Comparison of ENCODE assay signal across 8 cellular contexts in genomic region chr1:146036990-146037646, GRCh38. TPM values are rescaled to one million over a fixed set of nuclear protein-coding genes. Genes with fewer than 3 reads are reported as not detected.
DNase-seq lines count a peak whose midpoint lies in the region; ATAC-seq and TF ChIP-seq lines count a peak whose summit lies in the region.

No MANE protein-coding gene starts in this region.

- peaks cover 41% of the 10 kb centered on the region for H3K4me1 Mint-ChIP-seq in activated T-helper 2 cell treated with anti-CD3 and anti-CD28 coated beads, Interferon-gamma antibody, Interleukin-2, Interleukin-4, amounts not matched to agents 10 μg/mL and 5 μg/mL and 100 μg/mL, durations not matched to agents 14 hours and 24 hours and 36 hours (ENCODE audit: low read depth)

- H3K36me3 Mint-ChIP-seq in activated T-helper 2 cell treated with anti-CD3 and anti-CD28 coated beads, Interferon-gamma antibody, Interleukin-2, Interleukin-4, amounts not matched to agents 10 μg/mL and 5 μg/mL and 100 μg/mL, durations not matched to agents 14 hours and 24 hours and 36 hours (ENCODE audit: low read depth): no peaks in the 10 kb centered on the region

- peak overlapping the region; percentile 97 for H3K4me3 Mint-ChIP-seq in activated T-helper 2 cell treated with anti-CD3 and anti-CD28 coated beads, Interferon-gamma antibody, Interleukin-2, Interleukin-4, amounts not matched to agents 10 μg/mL and 5 μg/mL and 100 μg/mL, durations not matched to agents 14 hours and 24 hours and 36 hours (ENCODE audit: low read depth)

- H3K9me3 Mint-ChIP-seq in activated T-helper 2 cell treated with anti-CD3 and anti-CD28 coated beads, Interferon-gamma antibody, Interleukin-2, Interleukin-4, amounts not matched to agents 10 μg/mL and 5 μg/mL and 100 μg/mL, durations not matched to agents 14 hours and 24 hours and 36 hours: no peaks in the 10 kb centered on the region

- H3K36me3 ChIP-seq in A673 (ENCODE audit: insufficient read depth, low read length, poor library complexity, severe bottlenecking) (no peaks in the 10 kb centered on the region), neuron (ENCODE audit: insufficient read depth, low read length) (no peaks in the 10 kb centered on the region), subcutaneous abdominal adipose tissue (ENCODE audit: control insufficient read depth in 5 of 5, insufficient read depth in 5 of 5, low read length in 5 of 5) (no peaks in the 10 kb centered on the region)

- H2AFZ ChIP-seq in neuron (ENCODE audit: low read depth, low read length): peak overlapping the region; percentile 99

- peak overlapping the region; percentile 95 for H3K27ac ChIP-seq in A673 (ENCODE audit: low read depth, low read length, poor library complexity, severe bottlenecking)
- H3K27ac ChIP-seq in RWPE1: peak overlapping the region; percentile 97
- peak overlapping the region; percentile 81 for H3K27ac ChIP-seq in subcutaneous abdominal adipose tissue (ENCODE audit: low read depth, low read length)

- peak overlapping the region in 4 of 5 donors; percentile 55 to 82 (median 68) for H3K9ac ChIP-seq in subcutaneous abdominal adipose tissue (ENCODE audit: low read length in 5 of 5)

- H3K9me3 ChIP-seq in A673 (ENCODE audit: low read depth, low read length, poor library complexity, severe bottlenecking) (no peaks in the 10 kb centered on the region), neuron (ENCODE audit: low read length) (no peaks in the 10 kb centered on the region), subcutaneous abdominal adipose tissue (ENCODE audit: control insufficient read depth in 5 of 5, low read length in 5 of 5) (no peaks in the 10 kb centered on the region)

- peak overlapping the region; percentile 90 for H3K27ac Mint-ChIP-seq in activated T-helper 2 cell treated with anti-CD3 and anti-CD28 coated beads, Interferon-gamma antibody, Interleukin-2, Interleukin-4, amounts not matched to agents 10 μg/mL and 5 μg/mL and 100 μg/mL, durations not matched to agents 14 hours and 24 hours and 36 hours

- DNase-seq in A673 (ENCODE audit: low spot score): peak; percentile 95
- peak; percentile 90 for DNase-seq in LHCN-M2 (ENCODE audit: low read depth)
- DNase-seq in RWPE1 (ENCODE audit: low spot score): peak; percentile 59
- peak; percentile 71 for DNase-seq in activated T-helper 2 cell treated with anti-CD3 and anti-CD28 coated beads, Interferon-gamma antibody, Interleukin-2, Interleukin-4, amounts not matched to agents 10 μg/mL and 5 μg/mL and 100 μg/mL, durations not matched to agents 14 hours and 24 hours and 36 hours (ENCODE audit: low spot score)
- peak; percentile 84 for DNase-seq in fibroblast of the conjunctiva (ENCODE audit: low read depth)

- intact Hi-C loops in A673 (cut with micrococcal nuclease; ENCODE audit: unreplicated experiment): no loop called here
- intact Hi-C loops in activated T-helper 2 cell treated with anti-CD3 and anti-CD28 coated beads, Interferon-gamma antibody, Interleukin-2, Interleukin-4, amounts not matched to agents 10 μg/mL and 5 μg/mL and 100 μg/mL, durations not matched to agents 14 hours and 24 hours and 36 hours (cut with micrococcal nuclease): loop anchor here (2.0 kb wide), 1 partner anchor 78 kb away; the partner anchor contains the start of gene LIX1L

- TF ChIP-seq CTCF in A673 (conservative IDR thresholded peaks at IDR 0.05; ENCODE audit: low read depth, low read length) (no peak), RWPE1 (conservative IDR thresholded peaks at IDR 0.05; ENCODE audit: low read depth) (no peak)

- H3K27me3 ChIP-seq in A673 (replicated peaks; ENCODE audit: insufficient read depth, low read depth, low read length, poor library complexity) (no peaks in the 10 kb centered on the region), neuron (ENCODE audit: insufficient read depth, low read length) (no peaks in the 10 kb centered on the region), subcutaneous abdominal adipose tissue (ENCODE audit: control insufficient read depth in 5 of 5, insufficient read depth in 4 of 5, low read length in 5 of 5) (no peaks in the 10 kb centered on the region)

- H3K27me3 Mint-ChIP-seq in activated T-helper 2 cell treated with anti-CD3 and anti-CD28 coated beads, Interferon-gamma antibody, Interleukin-2, Interleukin-4, amounts not matched to agents 10 μg/mL and 5 μg/mL and 100 μg/mL, durations not matched to agents 14 hours and 24 hours and 36 hours (ENCODE audit: low read depth): peaks cover 7% of the 10 kb centered on the region

- CTCF ChIA-PET in A673 (lab: Charles Lee) (no interaction called here), RWPE1 (lab: Yijun Ruan, JAX) (no interaction called here)

- H3K4me3 ChIP-seq in A673 (ENCODE audit: low read depth, low read length, poor library complexity, severe bottlenecking): peak overlapping the region; percentile 72
- peak overlapping the region; percentile 93 for H3K4me3 ChIP-seq in neuron (ENCODE audit: low read length)
- peak overlapping the region; percentile 76 to 92 (median 87) for H3K4me3 ChIP-seq in subcutaneous abdominal adipose tissue (ENCODE audit: low read depth in 1 of 5, low read length in 5 of 5)

- ATAC-seq in GM18873 (IDR thresholded peaks at IDR 0.05; ENCODE audit: low FRiP score, unreplicated experiment): peak; percentile 13

- POLR2A ChIA-PET in A673 (lab: Charles Lee; ENCODE audit: low non-redundant PET) (interaction anchor here (1.6 kb wide), 1 partner anchor 15 kb away, joined by 9 read pairs; no protein-coding TSS in a partner anchor), RWPE1 (lab: Yijun Ruan, JAX; ENCODE audit: low non-redundant PET) (interaction anchor here (1.2 kb wide), 1 partner anchor 14 kb away, joined by 4 read pairs; no protein-coding TSS in a partner anchor)

- H3K4me1 ChIP-seq in A673 (ENCODE audit: insufficient read depth, low read length, poor library complexity, severe bottlenecking): peaks cover 7% of the 10 kb centered on the region
- peaks cover 7% of the 10 kb centered on the region for H3K4me1 ChIP-seq in neuron (ENCODE audit: insufficient read depth, low read length)
- peaks cover 2 to 41% (median 33%) of the 10 kb centered on the region in 5 donors for H3K4me1 ChIP-seq in subcutaneous abdominal adipose tissue (ENCODE audit: control insufficient read depth in 5 of 5, insufficient read depth in 5 of 5, low read length in 5 of 5)

- BruUV-seq in A673 (replicated peaks; lab: Mats Ljungman, UMichigan): no TSS peak

RNA-seq across cellular contexts. Expression of gene HJV, which starts 15.6 kb away (rescaled TPM):
- total RNA-seq in A673 (2021): 0.24 and 0.31 TPM in 2 replicates
- 0.13 and 1.2 TPM in 2 replicates for total RNA-seq in LHCN-M2 (2014; rRNA removed)
- polyA plus RNA-seq in LHCN-M2 (2012): 0.95 TPM
- not detected in 2 replicates for total RNA-seq in activated T-helper 2 cell treated with anti-CD3 and anti-CD28 coated beads, Interferon-gamma antibody, Interleukin-2, Interleukin-4, amounts not matched to agents 10 μg/mL and 5 μg/mL and 100 μg/mL, durations not matched to agents 14 hours and 24 hours and 36 hours

RNA-seq across cellular contexts. Expression of gene TXNIP, which starts 40.7 kb away (rescaled TPM):
- total RNA-seq in A673 (2021) (27.3 and 36.4 TPM in 2 replicates), LHCN-M2 (2014; rRNA removed) (104 and 114 TPM in 2 replicates)
- 32.7 TPM for polyA plus RNA-seq in LHCN-M2 (2012)
- 37.8 and 39.1 TPM in 2 replicates for total RNA-seq in activated T-helper 2 cell treated with anti-CD3 and anti-CD28 coated beads, Interferon-gamma antibody, Interleukin-2, Interleukin-4, amounts not matched to agents 10 μg/mL and 5 μg/mL and 100 μg/mL, durations not matched to agents 14 hours and 24 hours and 36 hours

Comparison
In these comparisons a context has a peak if more than half of its experiments do, and no peak if none do; other contexts are left out.
1. Peak in every context shown above with its lines: DNase-seq, ATAC-seq, H3K4me3 ChIP-seq and H3K27ac ChIP-seq.